In genomic region chr6:11042750-11043551, GRCh38 we compare ENCODE assay signal across 9 cellular contexts. TPM values are rescaled to one million over a fixed set of nuclear protein-coding genes. Genes with fewer than 3 reads are reported as not detected.
DNase-seq lines count a peak whose midpoint lies in the region; ATAC-seq and TF ChIP-seq lines count a peak whose summit lies in the region.
"Had no signal": no experiment of that assay in that cellular context is flagged by ENCODE, and none has a peak within 500 bp of the region (broad histone marks: within the 10 kb centered on the region; RNA-seq: fewer than 3 reads in every experiment).

No MANE protein-coding gene starts in this region.

- no peaks in the 10 kb centered on the region for H3K36me3 ChIP-seq in heart right ventricle
- H3K36me3 ChIP-seq in colonic mucosa = no peaks in the 10 kb centered on the region
- H3K36me3 ChIP-seq: upper lobe of left lung had no signal

- no peak overlapping the region for H3T11ph ChIP-seq in H9 (ENCODE audit: low read length)

- H3K23me2 ChIP-seq in H9 (ENCODE audit: insufficient read length, low read depth, low read length, poor library complexity, severe bottlenecking) = peaks cover 6% of the 10 kb centered on the region

- no peaks in the 10 kb centered on the region for H4K20me1 ChIP-seq in H9 (ENCODE audit: control insufficient read depth, insufficient read depth, insufficient read length)

- H3K27ac ChIP-seq in H9 (ENCODE audit: insufficient read length, low read depth, low read length) = no peak overlapping the region
- peak overlapping the region; percentile 78 for H3K27ac ChIP-seq in VCaP
- H3K27ac ChIP-seq in heart right ventricle = peak overlapping the region in 2 of 10 donors; percentile 52 to 60
- H3K27ac ChIP-seq in colonic mucosa = no peak overlapping the region
- H3K27ac ChIP-seq: upper lobe of left lung had no signal

- no peak for DNase-seq in AG04449 (ENCODE audit: low read depth, low spot score)
- DNase-seq in H9 = no peak
- DNase-seq in heart right ventricle = peak in 1 of 2 donors; percentile 23
- DNase-seq in stimulated activated naive B cell treated with anti-CD40 and anti-IgM and Interleukin-4, amounts not matched to agents 10 μg/mL and 1 μg/mL and 100 μg/mL, for 72 hours = peak; percentile 10
- DNase-seq in colonic mucosa = no peak
- no peak for DNase-seq in HuH-7 (ENCODE audit: low spot score)

- H4K5ac ChIP-seq in H9 (ENCODE audit: insufficient read length, low read depth, low read length) = no peak overlapping the region

- H3K23ac ChIP-seq in H9 (ENCODE audit: insufficient read length, low read depth, low read length) = no peak overlapping the region

- H3K36me3 Mint-ChIP-seq in H9 (ENCODE audit: insufficient read depth in 1 of 3, low read depth in 3 of 3) = peaks cover 0 to 2% (median 0%) of the 10 kb centered on the region in 3 experiments; a peak in 1 of 7 replicates
- H3K36me3 Mint-ChIP-seq in stimulated activated naive B cell treated with anti-CD40 and anti-IgM and Interleukin-4, amounts not matched to agents 10 μg/mL and 1 μg/mL and 100 μg/mL, for 72 hours = peaks cover 5% of the 10 kb centered on the region in 2 donors

- POLR2A ChIA-PET in AG04449 (lab: Yijun Ruan, JAX) = no interaction called here

- no peak overlapping the region for H2AK5ac ChIP-seq in H9 (ENCODE audit: insufficient read length, low read length)

- H3K27me3 Mint-ChIP-seq in H9 (ENCODE audit: low read depth) = peaks cover 70% of the 10 kb centered on the region
- peaks cover 40 to 47% of the 10 kb centered on the region in 2 donors for H3K27me3 Mint-ChIP-seq in stimulated activated naive B cell treated with anti-CD40 and anti-IgM and Interleukin-4, amounts not matched to agents 10 μg/mL and 1 μg/mL and 100 μg/mL, for 72 hours

- H4K91ac ChIP-seq in H9 (ENCODE audit: insufficient read length, low read depth, low read length) = no peak overlapping the region

- H3K4me3 Mint-ChIP-seq in H9 = peak overlapping the region; percentile 60 to 88
- H3K4me3 Mint-ChIP-seq in stimulated activated naive B cell treated with anti-CD40 and anti-IgM and Interleukin-4, amounts not matched to agents 10 μg/mL and 1 μg/mL and 100 μg/mL, for 72 hours = peak overlapping the region; percentile 78 to 79

- WGBS in H9 (ENCODE audit: extremely low coverage, insufficient read length, low lambda C conversion rate) = no CpG with 5 or more reads among the region's 17 CpGs
- WGBS in heart right ventricle, 2 donors = 18 to 19% methylated on average over 17 of the region's 17 CpGs

- H3K27ac Mint-ChIP-seq in H9 = no peak overlapping the region
- H3K27ac Mint-ChIP-seq in stimulated activated naive B cell treated with anti-CD40 and anti-IgM and Interleukin-4, amounts not matched to agents 10 μg/mL and 1 μg/mL and 100 μg/mL, for 72 hours = no peak overlapping the region

- H2BK120ac ChIP-seq in H9 (ENCODE audit: low read depth, low read length, poor library complexity, severe bottlenecking) = no peak overlapping the region

- no peaks in the 10 kb centered on the region for H3K79me1 ChIP-seq in H9 (ENCODE audit: insufficient read depth, low read depth, low read length, poor library complexity, severe bottlenecking)

- no peak overlapping the region for H2BK12ac ChIP-seq in H9 (ENCODE audit: insufficient read length, low read depth, low read length)

- peaks cover 15 to 16% of the 10 kb centered on the region in 2 experiments for H3K4me1 Mint-ChIP-seq in H9
- H3K4me1 Mint-ChIP-seq in stimulated activated naive B cell treated with anti-CD40 and anti-IgM and Interleukin-4, amounts not matched to agents 10 μg/mL and 1 μg/mL and 100 μg/mL, for 72 hours = peaks cover 14 to 17% of the 10 kb centered on the region in 2 donors

- peaks cover 14% of the 10 kb centered on the region for H3K27me3 ChIP-seq in H9 (ENCODE audit: insufficient read depth, low read length)
- peaks cover 0 to 98% (median 79%) of the 10 kb centered on the region in 7 donors for H3K27me3 ChIP-seq in heart right ventricle
- peaks cover 31% of the 10 kb centered on the region for H3K27me3 ChIP-seq in colonic mucosa

- peak overlapping the region; percentile 80 for H3K4me2 ChIP-seq in H9 (ENCODE audit: insufficient read depth, insufficient read length, low read length)

- no peak overlapping the region for H2AFZ ChIP-seq in H9 (ENCODE audit: low read length)

- H3K9me3 ChIP-seq in H9 (ENCODE audit: control insufficient read depth, low read depth, low read length) (no peaks in the 10 kb centered on the region), heart right ventricle (peaks cover 0 to 5% (median 0%) of the 10 kb centered on the region in 11 donors), colonic mucosa (no peaks in the 10 kb centered on the region)

- H4K8ac ChIP-seq in H9 (replicated peaks; ENCODE audit: insufficient read length, low read depth, low read length) = no peak overlapping the region

- peaks cover 2 to 3% of the 10 kb centered on the region in 2 experiments; a peak in 2 of 5 replicates for H3K9me3 Mint-ChIP-seq in H9
- peaks cover 2 to 4% of the 10 kb centered on the region in 2 donors for H3K9me3 Mint-ChIP-seq in stimulated activated naive B cell treated with anti-CD40 and anti-IgM and Interleukin-4, amounts not matched to agents 10 μg/mL and 1 μg/mL and 100 μg/mL, for 72 hours

- peak overlapping the region; percentile 62 for H3K4me3 ChIP-seq in AG04449 (ENCODE audit: low read depth, low read length)
- H3K4me3 ChIP-seq in heart right ventricle = peak overlapping the region in 9 of 10 donors; percentile 48 to 64 (median 57)
- no peak overlapping the region for H3K4me3 ChIP-seq in colonic mucosa

- H3K18ac ChIP-seq in H9 (ENCODE audit: insufficient read length, low read depth, low read length) = no peak overlapping the region

- TF ChIP-seq CTCF in AG04449 (IDR thresholded peaks at IDR 0.05; ENCODE audit: insufficient read depth, low read length, missing control alignments) (no peak), H9 (conservative IDR thresholded peaks at IDR 0.05) (no peak), VCaP (conservative IDR thresholded peaks at IDR 0.05) (no peak), heart right ventricle (IDR thresholded peaks at IDR 0.05) (no peak), colonic mucosa (IDR thresholded peaks at IDR 0.05) (no peak)

- no peak overlapping the region for H3K4ac ChIP-seq in H9 (ENCODE audit: low read depth, low read length)

- peak in 5 of 8 donors; percentile 12 to 67 (median 41) for ATAC-seq in heart right ventricle
- ATAC-seq in stimulated activated naive B cell treated with anti-CD40 and anti-IgM and Interleukin-4, amounts not matched to agents 10 μg/mL and 1 μg/mL and 100 μg/mL, for 72 hours (replicated peaks) = peak; percentile 23 to 49
- ATAC-seq in GM21515 (IDR thresholded peaks at IDR 0.05; ENCODE audit: unreplicated experiment) = no peak

- H2BK5ac ChIP-seq in H9 (ENCODE audit: insufficient read length, low read length) = no peak overlapping the region

- H3K4me1 ChIP-seq in H9 (ENCODE audit: insufficient read depth, low read length) (no peaks in the 10 kb centered on the region; the same call in 1 of the 2 replicates), heart right ventricle (peaks cover 0 to 11% (median 0%) of the 10 kb centered on the region in 9 donors), colonic mucosa (no peaks in the 10 kb centered on the region)

- no peak overlapping the region for H3K14ac ChIP-seq in H9 (ENCODE audit: insufficient read depth, low read length)

- CTCF ChIA-PET in AG04449 (lab: Yijun Ruan, JAX) = interaction anchor here (0.7 to 2.6 kb wide), 7 partner anchors 10 to 91 kb away, joined by 3 to 14 read pairs (median 7); no protein-coding TSS in a partner anchor

- H3K79me2 ChIP-seq in H9 (ENCODE audit: insufficient read depth, low read length) = no peaks in the 10 kb centered on the region

- H3K9ac ChIP-seq in H9 (ENCODE audit: extremely low read depth, insufficient read length, low read length) (peak overlapping the region; percentile 34), colonic mucosa (ENCODE audit: low read depth in 2 of 2, low read length in 2 of 2) (no peak overlapping the region)

- H2BK15ac ChIP-seq in H9 (ENCODE audit: low read depth, low read length) = no peak overlapping the region

- intact Hi-C loops in heart right ventricle (cut with DNase I) (loop anchor here in 1 of 10 donors (5.0 kb wide), 1 partner anchor 91 kb away; no protein-coding TSS in a partner anchor), colonic mucosa (cut with DNase I) (no loop called here)

- no peak overlapping the region for H3K56ac ChIP-seq in H9 (ENCODE audit: insufficient read length, low read depth, low read length)

- H2BK20ac ChIP-seq in H9 (ENCODE audit: low read depth, low read length, poor library complexity, severe bottlenecking) = no peak overlapping the region

RNA-seq across cellular contexts. Expression of gene ELOVL2, which starts 1.2 kb away (rescaled TPM):
- total RNA-seq in H9 (2021) = 0.46 and 0.57 TPM in 2 replicates
- 1 to 10 TPM in 6 of 10 donors, under 1 TPM in 4; 0.73 to 3.5 (median 1.0) TPM for total RNA-seq in heart right ventricle
- polyA plus RNA-seq in heart right ventricle = 1 to 10 TPM; 2.6 to 3.3 TPM
- under 1 TPM; 0.05 to 0.11 TPM for total RNA-seq in colonic mucosa

RNA-seq across cellular contexts. Expression of gene SMIM13, which starts 50.7 kb away (rescaled TPM):
- total RNA-seq in H9 (2021) (10.6 and 11.5 TPM in 2 replicates), heart right ventricle (10 to 100 TPM; 10.5 to 14.6 (median 11.8) TPM), colonic mucosa (1 to 10 TPM; 6.3 to 8.0 TPM)
- polyA plus RNA-seq in heart right ventricle = 1 to 10 TPM; 3.0 to 8.3 TPM
